Comparison of ENCODE assay signal across 1 cellular context in genomic region chr4:186932196-186932595, GRCh38.
TF ChIP-seq lines count a peak whose summit lies in the region.

No MANE protein-coding gene starts in this region.

TF ChIP-seq in HepG2, 621 proteins besides CTCF, POLR2A, EP300 and RAD21 (continued from another document):
- TF ChIP-seq ZNF18 (CRISPR knock-in tag; IDR thresholded peaks at IDR 0.05; ENCODE audit: insufficient replicate concordance) (no peak), IRX3 (CRISPR knock-in tag; IDR thresholded peaks at IDR 0.05; ENCODE audit: borderline replicate concordance, low read depth) (no peak), ZSCAN21 (CRISPR knock-in tag; IDR thresholded peaks at IDR 0.05; ENCODE audit: borderline replicate concordance) (no peak), GZF1 (CRISPR knock-in tag; IDR thresholded peaks at IDR 0.05) (no peak), ATAD3A (CRISPR knock-in tag; IDR thresholded peaks at IDR 0.05) (no peak)
